Comparison of ENCODE assay signal across 24 cellular contexts in the genomic region with DNA sequence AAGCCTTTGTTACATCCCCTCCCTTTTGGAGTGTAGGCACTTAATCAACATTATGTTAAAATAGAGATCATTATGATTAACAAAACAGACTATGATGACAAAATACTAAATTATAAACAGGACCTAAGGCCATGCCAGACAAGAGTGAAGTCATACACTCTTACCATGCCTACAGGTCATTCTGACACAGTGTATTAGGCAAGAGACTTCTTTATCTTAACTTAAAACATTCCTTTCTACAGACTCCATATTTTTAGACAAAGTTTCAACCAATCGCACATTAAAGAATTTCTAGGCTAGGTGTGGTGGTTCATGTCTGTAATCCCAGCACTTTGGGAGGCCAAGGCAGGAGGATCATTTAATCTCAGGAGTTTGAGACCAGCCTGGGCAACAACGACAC.
"Had no signal": no experiment of that assay in that cellular context is flagged by ENCODE, and none has a peak within 500 bp of the region (broad histone marks: within the 10 kb centered on the region; RNA-seq: fewer than 3 reads in every experiment).

No MANE protein-coding gene starts in this region.

- H3K9me3 ChIP-seq: esophagus squamous epithelium, gastroesophageal sphincter, heart left ventricle, mucosa of descending colon, right atrium auricular region, sigmoid colon, stomach, thoracic aorta, transverse colon had no signal

- H3K27me3 ChIP-seq: dorsolateral prefrontal cortex, esophagus squamous epithelium, gastroesophageal sphincter, heart left ventricle, right atrium auricular region, sigmoid colon, stomach, transverse colon had no signal

- H3K36me3 ChIP-seq: esophagus squamous epithelium, gastroesophageal sphincter, heart left ventricle, right atrium auricular region, sigmoid colon, stomach, thoracic aorta, transverse colon had no signal

- H3K27ac ChIP-seq: dorsolateral prefrontal cortex, esophagus squamous epithelium, gastroesophageal sphincter, heart left ventricle, right atrium auricular region, sigmoid colon, skin epidermis, stomach, thoracic aorta, transverse colon had no signal

- ATAC-seq: gastroesophageal sphincter, heart left ventricle, mucosa of descending colon, natural killer cell had no signal

- H3K4me1 Mint-ChIP-seq: natural killer cell had no signal

- H3K4me3 ChIP-seq: dorsolateral prefrontal cortex, esophagus squamous epithelium, gastroesophageal sphincter, heart left ventricle, mucosa of descending colon, right atrium auricular region, sigmoid colon, skin epidermis, stomach, thoracic aorta, transverse colon had no signal

- H3K36me3 Mint-ChIP-seq: natural killer cell had no signal

- H3K4me1 ChIP-seq: gastroesophageal sphincter, heart left ventricle, right atrium auricular region, sigmoid colon, transverse colon had no signal

- H3K4me3 Mint-ChIP-seq: natural killer cell, neural crest cell had no signal

- DNase-seq: central memory CD4-positive, alpha-beta T cell; cortex of kidney; dorsolateral prefrontal cortex; effector CD8-positive, alpha-beta T cell; esophagus squamous epithelium; heart left ventricle; hippocampal formation; kidney glomerular epithelial cell; mammary epithelial cell; mucosa of descending colon; natural killer cell; posterior cingulate gyrus; sigmoid colon; stimulated activated CD4-positive, alpha-beta T cell treated with anti-CD3 and anti-CD28 coated beads, Interleukin-2, amount 100 ng/mL, for 24 hours; stimulated activated CD4-positive, alpha-beta T cell treated with anti-CD3 and anti-CD28 coated beads, Interleukin-4, amount 100 ng/mL, for 4 hours; stimulated activated naive CD4-positive, alpha-beta T cell; stomach; substantia nigra; transverse colon had no signal

- H3K27ac Mint-ChIP-seq: natural killer cell had no signal
